26 cellular contexts compared by ENCODE assay signal in genomic region chr9:87447547-87448432, GRCh38. TPM values are rescaled to one million over a fixed set of nuclear protein-coding genes. Genes with fewer than 3 reads are reported as not detected.
A peak's percentile ranks its signal among the peaks of the same experiment; 100 is the strongest.
DNase-seq lines count a peak whose midpoint lies in the region; ATAC-seq, FAIRE-seq and TF ChIP-seq lines count a peak whose summit lies in the region.
"Had no signal": no experiment of that assay in that cellular context is flagged by ENCODE, and none has a peak within 500 bp of the region (broad histone marks: within the 10 kb centered on the region; RNA-seq: fewer than 3 reads in every experiment).

No MANE protein-coding gene starts in this region.

- BruUV-seq in K562 (replicated peaks; lab: Mats Ljungman, UMichigan) = no TSS peak

- H3K9me3 ChIP-seq in BE2C (no peaks in the 10 kb centered on the region), K562 (replicated peaks; ENCODE audit: control insufficient read depth, insufficient read depth, low read depth, low read length) (no peaks in the 10 kb centered on the region; the same call in 1 of the 2 replicates), lower lobe of right lung (no peaks in the 10 kb centered on the region), uterus (no peaks in the 10 kb centered on the region), tibial nerve (no peaks in the 10 kb centered on the region)
- H3K9me3 ChIP-seq: BLaER1, gastrocnemius medialis, thoracic aorta had no signal

- H3K4me1 ChIP-seq in BE2C = peaks cover 8% of the 10 kb centered on the region
- peaks cover 0 to 10% of the 10 kb centered on the region in 2 experiments; a peak in 2 of 5 replicates for H3K4me1 ChIP-seq in K562 (replicated peaks in 1 of 2; ENCODE audit: control insufficient read depth in 2 of 2, insufficient read depth in 2 of 2, low read length in 2 of 2)
- no peaks in the 10 kb centered on the region for H3K4me1 ChIP-seq in lower lobe of right lung
- H3K4me1 ChIP-seq in uterus = no peaks in the 10 kb centered on the region
- H3K4me1 ChIP-seq in tibial nerve = no peaks in the 10 kb centered on the region
- H3K4me1 ChIP-seq: gastrocnemius medialis had no signal

- H4K20me1 ChIP-seq in K562 (replicated peaks; ENCODE audit: control insufficient read depth, insufficient read depth, low read length) = no peaks in the 10 kb centered on the region
- H4K20me1 ChIP-seq: BLaER1 had no signal

- H3K27ac ChIP-seq in K562 (ENCODE audit: extremely low read depth, low read depth, low read length) (no peak overlapping the region), lower lobe of right lung (no peak overlapping the region), uterus (no peak overlapping the region), tibial nerve (no peak overlapping the region)
- H3K27ac ChIP-seq: BLaER1, gastrocnemius medialis, HL-60, RWPE1, skin epidermis, thoracic aorta had no signal

- H2AFZ ChIP-seq in K562 (ENCODE audit: low read depth, low read length) = peak overlapping the region; percentile 81

- TF ChIP-seq RAD21 in K562 (CRISPR knock-in tag; conservative IDR thresholded peaks at IDR 0.05 in 1 of 2, IDR thresholded peaks at IDR 0.05 in 1 of 2) = no peak

- TF ChIP-seq CTCF in BE2C (IDR thresholded peaks at IDR 0.05; ENCODE audit: low read depth, low read length) (no peak), K562 (IDR thresholded peaks at IDR 0.05 in 2 of 3, conservative IDR thresholded peaks at IDR 0.05 in 1 of 3; ENCODE audit: insufficient read depth in 2 of 3, low read depth in 1 of 3, low read length in 3 of 3) (no peak), lower lobe of right lung (IDR thresholded peaks at IDR 0.05) (no peak), uterus (IDR thresholded peaks at IDR 0.05) (no peak), tibial nerve (IDR thresholded peaks at IDR 0.05) (no peak)

- POLR2A ChIA-PET in K562 (lab: Yijun Ruan, JAX) = no interaction called here

- H3K4me3 ChIP-seq in BE2C (ENCODE audit: low read depth, low read length) (no peak overlapping the region), K562 (no peak overlapping the region), lower lobe of right lung (no peak overlapping the region), uterus (no peak overlapping the region), tibial nerve (no peak overlapping the region)
- H3K4me3 ChIP-seq: BLaER1, gastrocnemius medialis, skin epidermis, thoracic aorta had no signal

- ATAC-seq in K562 (peak; percentile 47), lower lobe of right lung (peak; percentile 33 to 50), GM21515 (IDR thresholded peaks at IDR 0.05; ENCODE audit: unreplicated experiment) (no peak)
- ATAC-seq: activated CD8-positive, alpha-beta T cell treated with anti-CD3 and anti-CD28 coated beads, Interleukin-2, amount 10 ng/mL, durations not matched to agents 7 days and 5 days; gastrocnemius medialis; left ventricle myocardium superior; stimulated activated naive CD8-positive, alpha-beta T cell treated with anti-CD3 and anti-CD28 coated beads, Interleukin-15, Interleukin-2, amounts not matched to agents 100 U/mL and 50 U/mL, for 24 hours; T-helper 17 cell had no signal

- intact Hi-C loops in K562 (cut with micrococcal nuclease) (no loop called here), lower lobe of right lung (cut with DNase I) (no loop called here), uterus (cut with DNase I; ENCODE audit: low total_unique reads) (no loop called here)

- H3K9ac ChIP-seq in K562 (ENCODE audit: insufficient read depth in 1 of 2, low read depth in 2 of 2, low read length in 2 of 2) = peak overlapping the region; percentile 23 to 55; a peak in 2 of 4 replicates
- H3K9ac ChIP-seq: BLaER1 had no signal

- no peak for FAIRE-seq in K562 (lab: Jason Lieb, UNC)
- FAIRE-seq: endometrium had no signal

- H3K9me1 ChIP-seq in K562 (ENCODE audit: control insufficient read depth, insufficient read depth, low read length) = peaks cover 2% of the 10 kb centered on the region

- peak overlapping the region; percentile 14; the same call in 1 of the 2 replicates for H3K4me2 ChIP-seq in K562 (ENCODE audit: insufficient read depth, low read length)
- H3K4me2 ChIP-seq: BLaER1 had no signal

- no peak for TF ChIP-seq POLR2A in K562 (conservative IDR thresholded peaks at IDR 0.05)
- TF ChIP-seq POLR2A in uterus (IDR thresholded peaks at IDR 0.05) = no peak
- no peak for TF ChIP-seq POLR2A in tibial nerve (IDR thresholded peaks at IDR 0.05)

- H3K27me3 ChIP-seq in BE2C (no peaks in the 10 kb centered on the region), K562 (ENCODE audit: control insufficient read depth in 2 of 2, insufficient read depth in 2 of 2, low read length in 2 of 2) (no peaks in the 10 kb centered on the region), lower lobe of right lung (ENCODE audit: low read depth) (no peaks in the 10 kb centered on the region), uterus (no peaks in the 10 kb centered on the region), tibial nerve (no peaks in the 10 kb centered on the region)
- H3K27me3 ChIP-seq: BLaER1, gastrocnemius medialis had no signal

- in situ Hi-C loops in K562 (cut with MboI) = no loop called here

- DNase-seq in BE2C (peak; percentile 66), NCI-H2029 treated with DMSO at 0.1 percent for 48 hours (lab: John Stamatoyannopoulos, UW) (peak; percentile 92), K562 (ENCODE audit: extremely low read depth in 1 of 4, low spot score in 3 of 4) (peak in 2 of 4 experiments; percentile 9 to 17), lower lobe of right lung (no peak), uterus (no peak), tibial nerve (ENCODE audit: low spot score in 2 of 2) (no peak)
- DNase-seq: ACHN; activated CD8-positive, alpha-beta T cell treated with anti-CD3 and anti-CD28 coated beads, Interleukin-2, amount 10 ng/mL, durations not matched to agents 7 days and 5 days; aorta; central memory CD4-positive, alpha-beta T cell; DND-41; gastrocnemius medialis; Karpas-422; left ventricle myocardium superior; naive B cell; NCI-H1694 treated with DMSO at 0.1 percent for 48 hours; NCI-H82; stimulated activated naive CD8-positive, alpha-beta T cell treated with anti-CD3 and anti-CD28 coated beads, Interleukin-15, Interleukin-2, amounts not matched to agents 100 U/mL and 50 U/mL, for 24 hours; T-helper 17 cell had no signal

- H3K36me3 ChIP-seq in BE2C (no peaks in the 10 kb centered on the region), K562 (ENCODE audit: control insufficient read depth, insufficient read depth, low read length) (no peaks in the 10 kb centered on the region), lower lobe of right lung (no peaks in the 10 kb centered on the region), uterus (no peaks in the 10 kb centered on the region), tibial nerve (no peaks in the 10 kb centered on the region)
- H3K36me3 ChIP-seq: BLaER1, gastrocnemius medialis, thoracic aorta had no signal

- no peak for TF ChIP-seq EP300 in K562 (IDR thresholded peaks at IDR 0.05; ENCODE audit: low read length)
- no peak for TF ChIP-seq EP300 in tibial nerve (IDR thresholded peaks at IDR 0.05)

- 33% methylated on average over 8 of the region's 11 CpGs for WGBS in K562 (ENCODE audit: insufficient coverage, low coverage, missing lambda C conversion rate)
- WGBS in tibial nerve, 2 donors = 63 to 72% methylated on average over 11 of the region's 11 CpGs

- CTCF ChIA-PET in K562 (lab: Yijun Ruan, JAX; ENCODE audit: low intra/inter-chr PET ratio) = no interaction called here

- H3K79me2 ChIP-seq in K562 (ENCODE audit: control insufficient read depth, insufficient read depth, low read length) = no peaks in the 10 kb centered on the region

TF ChIP-seq in K562, 482 proteins besides CTCF, POLR2A, EP300 and RAD21:
- TF ChIP-seq GATA2 (CRISPR knock-in tag; IDR thresholded peaks at IDR 0.05) (peak; percentile 15; the same call in 1 of the 2 replicates), MAZ (CRISPR knock-in tag; conservative IDR thresholded peaks at IDR 0.05 in 1 of 2, IDR thresholded peaks at IDR 0.05 in 1 of 2) (no peak), CEBPG (CRISPR knock-in tag; IDR thresholded peaks at IDR 0.05) (no peak), CEBPG (tag; conservative IDR thresholded peaks at IDR 0.05 in 1 of 2, IDR thresholded peaks at IDR 0.05 in 1 of 2) (no peak), CBFA2T3 (IDR thresholded peaks at IDR 0.05) (peak; percentile 19; the same call in 1 of the 2 replicates), MXI1 (IDR thresholded peaks at IDR 0.05; ENCODE audit: low read depth, low read length) (no peak), DACH1 (IDR thresholded peaks at IDR 0.05; ENCODE audit: partially characterized antibody) (peak; percentile 41), SRF (CRISPR knock-in tag; IDR thresholded peaks at IDR 0.05) (no peak), WHSC1 (IDR thresholded peaks at IDR 0.05; ENCODE audit: low read length) (no peak), BRF1 (IDR thresholded peaks at IDR 0.05; ENCODE audit: borderline replicate concordance, extremely low read depth, insufficient read length) (no peak), BMI1 (IDR thresholded peaks at IDR 0.05; ENCODE audit: low read length) (no peak), TEAD1 (CRISPR knock-in tag; IDR thresholded peaks at IDR 0.05) (no peak), POLR3A (IDR thresholded peaks at IDR 0.05; ENCODE audit: borderline replicate concordance, extremely low read depth, insufficient read depth, insufficient read length) (no peak)

RNA-seq across cellular contexts. Expression of gene DAPK1, which starts 49.9 kb away (rescaled TPM):
- polyA plus RNA-seq in BE2C (2012; ENCODE audit: insufficient read depth, insufficient read length, low read depth) = 27.7 TPM
- 163 and 217 TPM in 2 replicates for total RNA-seq in K562 (2011; cell fraction: chromatin; rRNA removed; ENCODE audit: low replicate concordance)
- total RNA-seq in K562 (2011; cell fraction: nucleolus; rRNA removed) = 76.1 and 78.2 TPM in 2 replicates
- 82.8 and 97.2 TPM in 2 replicates for total RNA-seq in K562 (2011; cell fraction: nucleoplasm; rRNA removed)
- total RNA-seq in K562 (2014; rRNA removed) (13.3 and 16.5 TPM in 2 replicates), K562 (2014; rRNA removed; fragmentation: Illumina TruSeq; extraction: Trizol) (11.7 and 13.4 TPM in 2 replicates), K562 (2015; rRNA removed; fragmentation: Illumina TruSeq; extraction: Trizol) (13.8 and 18.3 TPM in 2 replicates), K562 (2021) (24.4 and 27.5 TPM in 2 replicates), lower lobe of right lung (196 TPM), uterus (10 to 100 TPM; 19.1 to 44.8 (median 40.4) TPM), tibial nerve (10 to 100 TPM; 58.8 to 97.3 (median 64.2) TPM)
- polyA plus RNA-seq in K562 (2011; rRNA removed) (26.4 and 28.2 TPM in 2 replicates), K562 (2014; fragmentation: Illumina TruSeq; extraction: Trizol) (15.8 and 16.5 TPM in 2 replicates), K562 (2014; fragmentation: Nextera tagmentation; extraction: Ambion mirVana) (1 to 10 TPM; 1.7 to 2.3 TPM), K562 (2014; rRNA removed) (14.3 and 17.9 TPM in 2 replicates)
- polyA plus RNA-seq in K562 (2011; cell fraction: cytosol; rRNA removed) = 15.2 and 15.5 TPM in 2 replicates
- 89.0 and 97.1 TPM in 2 replicates for polyA plus RNA-seq in K562 (2011; cell fraction: nucleus; rRNA removed)
- polyA plus RNA-seq in K562 (2012) = 19.8 and 27.2 TPM in 2 replicates
- polyA minus RNA-seq in K562 (2011; rRNA and poly(A)+ RNA removed) = 53.9 and 65.5 TPM in 2 replicates
- polyA minus RNA-seq in K562 (2011; cell fraction: cytosol; rRNA and poly(A)+ RNA removed) = 19.3 and 20.4 TPM in 2 replicates
- 82.0 and 106 TPM in 2 replicates for polyA minus RNA-seq in K562 (2011; cell fraction: nucleus; rRNA and poly(A)+ RNA removed)

Comparison
In these comparisons a context has a peak if more than half of its experiments do, and no peak if none do; other contexts are left out.
1. DNase-seq: peak in BE2C (single experiment) and NCI-H2029 treated with DMSO at 0.1 percent for 48 hours (single experiment); none in lower lobe of right lung (single experiment), uterus (0 of 2) and tibial nerve (0 of 2).